17 cellular contexts compared by ENCODE assay signal in the genomic region with DNA sequence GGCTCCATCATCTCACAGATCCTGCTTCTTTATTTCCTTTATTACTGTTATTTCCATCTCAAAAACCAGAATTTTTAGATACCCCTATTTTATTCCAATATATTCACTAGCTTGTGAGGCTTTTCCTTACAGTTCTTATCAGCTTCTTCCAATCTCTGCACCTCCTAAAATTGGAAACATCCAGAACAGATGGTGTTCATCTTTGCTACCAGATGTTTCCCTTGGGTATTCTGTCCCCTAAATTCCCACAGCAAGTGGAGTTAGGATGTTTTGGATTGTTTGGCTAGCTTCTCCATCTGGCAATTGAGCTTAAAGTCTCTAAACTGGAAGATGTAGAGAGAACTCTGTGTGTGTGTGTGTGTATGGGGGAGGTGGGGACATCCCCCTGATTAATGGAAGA.
"Had no signal": no experiment of that assay in that cellular context is flagged by ENCODE, and none has a peak within 500 bp of the region (broad histone marks: within the 10 kb centered on the region; RNA-seq: fewer than 3 reads in every experiment).

No MANE protein-coding gene starts in this region.

- H3K36me3 ChIP-seq: left lung, ovary, thyroid gland had no signal

- FAIRE-seq: bronchial epithelial cell, keratinocyte, TTC549 had no signal

- H3K27ac Mint-ChIP-seq: activated naive CD8-positive, alpha-beta T cell; dendritic cell treated with granulocyte-macrophage colony-stimulating factor and Interleukin-4, amounts not matched to agents 40 ng/mL and 50 ng/mL, for 4 days had no signal

- H3K27ac ChIP-seq: foreskin keratinocyte, left lung, ovary, thyroid gland had no signal

- ATAC-seq: foreskin keratinocyte, left lung had no signal

- H3K4me3 Mint-ChIP-seq: activated naive CD8-positive, alpha-beta T cell; dendritic cell treated with granulocyte-macrophage colony-stimulating factor and Interleukin-4, amounts not matched to agents 40 ng/mL and 50 ng/mL, for 4 days; neural crest cell had no signal

- DNase-seq: activated CD4-positive, alpha-beta T cell treated with anti-CD3 and anti-CD28 coated beads, Interleukin-2, amount 50 U/mL, for 48 hours; activated T-cell treated with anti-CD3 and anti-CD28 coated beads for 4 hours; effector memory CD4-positive, alpha-beta T cell; foreskin keratinocyte; hypothalamus; left lung; ovary; stimulated activated CD4-positive, alpha-beta T cell treated with anti-CD3 and anti-CD28 coated beads, Interleukin-1b, Interleukin-23, amount 100 ng/mL, for 48 hours; stimulated activated CD8-positive, alpha-beta memory T cell treated with anti-CD3 and anti-CD28 coated beads, Interleukin-4, amount 100 ng/mL, for 48 hours; stimulated activated naive CD4-positive, alpha-beta T cell; thyroid gland had no signal

- H3K27me3 Mint-ChIP-seq: activated naive CD8-positive, alpha-beta T cell; dendritic cell treated with granulocyte-macrophage colony-stimulating factor and Interleukin-4, amounts not matched to agents 40 ng/mL and 50 ng/mL, for 4 days had no signal

- H3K36me3 Mint-ChIP-seq: activated naive CD8-positive, alpha-beta T cell had no signal

- H3K4me1 ChIP-seq: foreskin keratinocyte, left lung, thyroid gland had no signal

- H3K4me3 ChIP-seq: left lung, ovary, thyroid gland had no signal

- H3K9me3 ChIP-seq: ovary, thyroid gland had no signal

- H3K27me3 ChIP-seq: foreskin keratinocyte, left lung, ovary, thyroid gland had no signal
